ENCODE assay signal across 31 cellular contexts in the genomic region with DNA sequence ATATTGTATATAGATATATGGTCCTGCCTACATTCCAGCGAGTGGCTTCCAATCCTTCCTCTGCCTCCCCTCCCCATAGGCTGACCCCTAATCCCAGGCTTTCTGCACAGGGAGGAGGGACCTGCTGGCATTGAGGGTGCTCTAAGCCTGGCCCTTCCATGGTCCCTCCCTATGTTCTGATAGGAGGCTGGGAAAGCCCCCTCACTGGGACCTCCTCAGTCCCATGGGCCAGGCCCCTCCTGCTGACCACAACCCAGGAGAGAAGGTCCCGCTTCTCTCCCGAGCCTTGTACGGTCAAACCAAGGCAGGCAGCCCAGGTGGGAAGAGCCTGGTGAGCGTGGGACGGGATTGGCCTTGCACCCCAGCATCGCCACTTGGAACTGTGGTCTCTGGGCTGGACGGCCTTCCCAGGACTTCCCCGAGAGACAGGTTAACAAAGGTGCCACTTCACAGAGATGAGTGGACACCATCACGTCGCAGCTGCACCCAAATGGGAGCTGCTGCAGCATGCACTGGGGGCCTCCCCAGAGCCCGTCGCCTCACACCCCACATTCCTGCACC. TPM values are rescaled to one million over a fixed set of nuclear protein-coding genes. Genes with fewer than 3 reads are reported as not detected.
"Had no signal": no experiment of that assay in that cellular context is flagged by ENCODE, and none has a peak within 500 bp of the region (broad histone marks: within the 10 kb centered on the region; RNA-seq: fewer than 3 reads in every experiment).

No MANE protein-coding gene starts in this region.

- H3K27ac Mint-ChIP-seq: activated B cell treated with CpG ODN at 0.5 μM for 24 hours; activated CD4-positive, alpha-beta T cell treated with anti-CD3 and anti-CD28 coated beads for 36 hours; activated CD8-positive, alpha-beta memory T cell treated with anti-CD3 and anti-CD28 coated beads, Interleukin-2, amount 10 ng/mL, durations not matched to agents 7 days and 5 days; activated CD8-positive, alpha-beta T cell treated with anti-CD3 and anti-CD28 coated beads, Interleukin-2, amount 10 ng/mL, durations not matched to agents 7 days and 5 days; activated naive CD4-positive, alpha-beta T cell treated with anti-CD3 and anti-CD28 coated beads, Interleukin-2, amount 50 U/mL, for 72 hours; immature natural killer cell; mesothelial cell of epicardium; T-helper 2 cell treated with Interferon-gamma antibody and Interleukin-4, amounts not matched to agents 5 μg/mL and 100 μg/mL, for 36 hours had no signal

- H3K27me3 Mint-ChIP-seq: activated CD4-positive, alpha-beta T cell treated with anti-CD3 and anti-CD28 coated beads for 36 hours had no signal

- H3K9me3 Mint-ChIP-seq: activated B cell treated with CpG ODN at 0.5 μM for 24 hours; activated naive CD4-positive, alpha-beta T cell treated with anti-CD3 and anti-CD28 coated beads, Interleukin-2, amount 50 U/mL, for 72 hours; mesothelial cell of epicardium; naive thymus-derived CD4-positive, alpha-beta T cell; T-helper 2 cell treated with Interferon-gamma antibody and Interleukin-4, amounts not matched to agents 5 μg/mL and 100 μg/mL, for 36 hours had no signal

- ATAC-seq: activated CD4-positive, alpha-beta T cell treated with anti-CD3 and anti-CD28 coated beads for 36 hours; activated CD8-positive, alpha-beta memory T cell treated with anti-CD3 and anti-CD28 coated beads, Interleukin-2, amount 10 ng/mL, durations not matched to agents 7 days and 5 days; activated CD8-positive, alpha-beta T cell treated with anti-CD3 and anti-CD28 coated beads, Interleukin-2, amount 10 ng/mL, durations not matched to agents 7 days and 5 days; activated naive CD4-positive, alpha-beta T cell treated with anti-CD3 and anti-CD28 coated beads, Interleukin-2, amount 50 U/mL, for 72 hours; gastroesophageal sphincter; left colon; naive thymus-derived CD4-positive, alpha-beta T cell; right cardiac atrium had no signal

- H3K27me3 ChIP-seq: colonic mucosa, gastroesophageal sphincter, testis, transverse colon had no signal

- H3K27ac ChIP-seq: cardiac muscle cell, colonic mucosa, gastroesophageal sphincter, spleen, testis had no signal

- H3K4me3 Mint-ChIP-seq: activated B cell treated with CpG ODN at 0.5 μM for 24 hours; activated CD4-positive, alpha-beta T cell treated with anti-CD3 and anti-CD28 coated beads for 36 hours; activated CD8-positive, alpha-beta memory T cell treated with anti-CD3 and anti-CD28 coated beads, Interleukin-2, amount 10 ng/mL, durations not matched to agents 7 days and 5 days; activated CD8-positive, alpha-beta T cell treated with anti-CD3 and anti-CD28 coated beads, Interleukin-2, amount 10 ng/mL, durations not matched to agents 7 days and 5 days; mesothelial cell of epicardium; T-helper 2 cell treated with Interferon-gamma antibody and Interleukin-4, amounts not matched to agents 5 μg/mL and 100 μg/mL, for 36 hours had no signal

- H3K36me3 Mint-ChIP-seq: activated CD8-positive, alpha-beta memory T cell treated with anti-CD3 and anti-CD28 coated beads, Interleukin-2, amount 10 ng/mL, durations not matched to agents 7 days and 5 days; activated naive CD4-positive, alpha-beta T cell treated with anti-CD3 and anti-CD28 coated beads, Interleukin-2, amount 50 U/mL, for 72 hours; immature natural killer cell; mesothelial cell of epicardium; naive thymus-derived CD4-positive, alpha-beta T cell had no signal

- H3K36me3 ChIP-seq: cardiac muscle cell, colonic mucosa, gastroesophageal sphincter, spleen, transverse colon had no signal

- H3K4me3 ChIP-seq: cardiac muscle cell, colonic mucosa, gastroesophageal sphincter, spleen, testis, transverse colon had no signal

- H3K9me3 ChIP-seq: colonic mucosa, gastroesophageal sphincter, spleen, testis, transverse colon had no signal

- DNase-seq: activated B cell treated with CpG ODN at 0.5 μM for 24 hours; activated CD4-positive, alpha-beta T cell treated with anti-CD3 and anti-CD28 coated beads for 36 hours; activated CD8-positive, alpha-beta memory T cell treated with anti-CD3 and anti-CD28 coated beads, Interleukin-2, amount 10 ng/mL, durations not matched to agents 7 days and 5 days; activated CD8-positive, alpha-beta T cell treated with anti-CD3 and anti-CD28 coated beads, Interleukin-2, amount 10 ng/mL, durations not matched to agents 7 days and 5 days; activated naive CD4-positive, alpha-beta T cell; activated T-cell treated with anti-CD3 and anti-CD28 coated beads, Interleukin-2, amount 50 U/mL, for 48 hours; cerebellar nuclear complex; colonic mucosa; effector CD8-positive, alpha-beta T cell; hypothalamus; immature natural killer cell; kidney; left colon; mammary epithelial cell; naive thymus-derived CD4-positive, alpha-beta T cell; occipital lobe; spleen; stimulated activated naive CD4-positive, alpha-beta T cell; testis; transverse colon had no signal

RNA-seq across cellular contexts. Expression of a gene that starts 0.9 kb away (rescaled TPM):
- total RNA-seq: activated B cell treated with CpG ODN at 0.5 μM for 24 hours; activated CD4-positive, alpha-beta T cell treated with anti-CD3 and anti-CD28 coated beads for 36 hours; activated CD8-positive, alpha-beta T cell treated with anti-CD3 and anti-CD28 coated beads, Interleukin-2, amount 10 ng/mL, durations not matched to agents 7 days and 5 days; cardiac muscle cell; fibroblast of villous mesenchyme had no signal

RNA-seq across cellular contexts. Expression of a gene that starts 30.9 kb away (rescaled TPM):
- total RNA-seq: activated B cell treated with CpG ODN at 0.5 μM for 24 hours; activated CD4-positive, alpha-beta T cell treated with anti-CD3 and anti-CD28 coated beads for 36 hours; activated CD8-positive, alpha-beta memory T cell treated with anti-CD3 and anti-CD28 coated beads, Interleukin-2, amount 10 ng/mL, durations not matched to agents 7 days and 5 days; activated CD8-positive, alpha-beta T cell treated with anti-CD3 and anti-CD28 coated beads, Interleukin-2, amount 10 ng/mL, durations not matched to agents 7 days and 5 days; activated naive CD4-positive, alpha-beta T cell treated with anti-CD3 and anti-CD28 coated beads, Interleukin-2, amount 50 U/mL, for 72 hours; dermis microvascular lymphatic vessel endothelial cell; epithelial cell of proximal tubule; fibroblast of lung; fibroblast of villous mesenchyme; gastroesophageal sphincter; liver; mesothelial cell of epicardium; naive thymus-derived CD4-positive, alpha-beta T cell; right cardiac atrium; spleen had no signal
